ENCODE assay signal across 1 cellular context in the genomic region with DNA sequence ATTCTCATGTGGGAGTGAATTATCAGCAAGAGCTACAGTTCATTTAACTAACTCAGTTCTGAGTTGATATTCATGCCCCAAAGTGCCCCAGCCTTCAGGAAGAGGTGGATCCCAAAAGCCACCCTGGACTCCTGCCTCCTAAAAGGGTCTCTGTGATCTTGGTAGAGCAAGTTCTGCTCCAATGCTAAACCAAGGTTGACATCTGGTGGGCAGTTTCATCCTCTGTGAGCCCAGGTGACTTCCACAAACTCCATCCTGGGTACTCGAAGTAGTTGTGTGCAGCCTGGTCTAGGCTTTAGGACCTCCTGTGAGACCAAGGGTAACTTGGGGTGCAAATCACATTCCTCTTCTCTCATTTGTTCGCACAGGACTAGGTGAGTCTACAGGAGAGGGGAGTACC.
TF ChIP-seq lines count a peak whose summit lies in the region.

No MANE protein-coding gene starts in this region.

TF ChIP-seq in H1, 55 proteins besides CTCF, POLR2A, EP300 and RAD21 (continued from another document):
- TF ChIP-seq, protein P1, sequence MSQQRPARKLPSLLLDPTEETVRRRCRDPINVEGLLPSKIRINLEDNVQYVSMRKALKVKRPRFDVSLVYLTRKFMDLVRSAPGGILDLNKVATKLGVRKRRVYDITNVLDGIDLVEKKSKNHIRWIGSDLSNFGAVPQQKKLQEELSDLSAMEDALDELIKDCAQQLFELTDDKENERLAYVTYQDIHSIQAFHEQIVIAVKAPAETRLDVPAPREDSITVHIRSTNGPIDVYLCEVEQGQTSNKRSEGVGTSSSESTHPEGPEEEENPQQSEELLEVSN (IDR thresholded peaks at IDR 0.05), result no peak
- TF ChIP-seq YY1 (IDR thresholded peaks at IDR 0.05; ENCODE audit: low read depth, low read length) (no peak), SIN3A (conservative IDR thresholded peaks at IDR 0.05 in 1 of 2, IDR thresholded peaks at IDR 0.05 in 1 of 2; ENCODE audit: low read depth in 1 of 2, low read length in 2 of 2) (no peak), TAF1 (IDR thresholded peaks at IDR 0.05; ENCODE audit: low read depth, low read length) (no peak), SP4 (IDR thresholded peaks at IDR 0.05; ENCODE audit: low read length) (no peak), TAF7 (optimal IDR thresholded peaks at IDR 0.05; ENCODE audit: borderline replicate concordance, low read depth, low read length) (no peak), SP2 (IDR thresholded peaks at IDR 0.05; ENCODE audit: low read length) (no peak), HDAC2 (IDR thresholded peaks at IDR 0.05; ENCODE audit: borderline replicate concordance in 1 of 2, low read depth in 2 of 2, low read length in 2 of 2) (no peak)
TF ChIP-seq in H1: peak in this region for 0.
